In genomic region chr3:193996205-193996604, GRCh38 we compare ENCODE assay signal across 1 cellular context.
TF ChIP-seq lines count a peak whose summit lies in the region.

No MANE protein-coding gene starts in this region.

TF ChIP-seq in GM23338, 12 proteins besides CTCF, POLR2A, EP300 and RAD21 (continued from another document):
- TF ChIP-seq NANOG (IDR thresholded peaks at IDR 0.05; ENCODE audit: borderline replicate concordance) (no peak), ZNF331 (CRISPR knock-in tag; IDR thresholded peaks at IDR 0.05; ENCODE audit: low read depth) (no peak), ZNF114 (CRISPR knock-in tag; IDR thresholded peaks at IDR 0.05) (no peak), POLR2AphosphoS5 (IDR thresholded peaks at IDR 0.05; ENCODE audit: low read depth) (no peak), EZH2 (IDR thresholded peaks at IDR 0.05; ENCODE audit: low read depth, unreplicated experiment) (no peak)
- TF ChIP-seq, protein P1, sequence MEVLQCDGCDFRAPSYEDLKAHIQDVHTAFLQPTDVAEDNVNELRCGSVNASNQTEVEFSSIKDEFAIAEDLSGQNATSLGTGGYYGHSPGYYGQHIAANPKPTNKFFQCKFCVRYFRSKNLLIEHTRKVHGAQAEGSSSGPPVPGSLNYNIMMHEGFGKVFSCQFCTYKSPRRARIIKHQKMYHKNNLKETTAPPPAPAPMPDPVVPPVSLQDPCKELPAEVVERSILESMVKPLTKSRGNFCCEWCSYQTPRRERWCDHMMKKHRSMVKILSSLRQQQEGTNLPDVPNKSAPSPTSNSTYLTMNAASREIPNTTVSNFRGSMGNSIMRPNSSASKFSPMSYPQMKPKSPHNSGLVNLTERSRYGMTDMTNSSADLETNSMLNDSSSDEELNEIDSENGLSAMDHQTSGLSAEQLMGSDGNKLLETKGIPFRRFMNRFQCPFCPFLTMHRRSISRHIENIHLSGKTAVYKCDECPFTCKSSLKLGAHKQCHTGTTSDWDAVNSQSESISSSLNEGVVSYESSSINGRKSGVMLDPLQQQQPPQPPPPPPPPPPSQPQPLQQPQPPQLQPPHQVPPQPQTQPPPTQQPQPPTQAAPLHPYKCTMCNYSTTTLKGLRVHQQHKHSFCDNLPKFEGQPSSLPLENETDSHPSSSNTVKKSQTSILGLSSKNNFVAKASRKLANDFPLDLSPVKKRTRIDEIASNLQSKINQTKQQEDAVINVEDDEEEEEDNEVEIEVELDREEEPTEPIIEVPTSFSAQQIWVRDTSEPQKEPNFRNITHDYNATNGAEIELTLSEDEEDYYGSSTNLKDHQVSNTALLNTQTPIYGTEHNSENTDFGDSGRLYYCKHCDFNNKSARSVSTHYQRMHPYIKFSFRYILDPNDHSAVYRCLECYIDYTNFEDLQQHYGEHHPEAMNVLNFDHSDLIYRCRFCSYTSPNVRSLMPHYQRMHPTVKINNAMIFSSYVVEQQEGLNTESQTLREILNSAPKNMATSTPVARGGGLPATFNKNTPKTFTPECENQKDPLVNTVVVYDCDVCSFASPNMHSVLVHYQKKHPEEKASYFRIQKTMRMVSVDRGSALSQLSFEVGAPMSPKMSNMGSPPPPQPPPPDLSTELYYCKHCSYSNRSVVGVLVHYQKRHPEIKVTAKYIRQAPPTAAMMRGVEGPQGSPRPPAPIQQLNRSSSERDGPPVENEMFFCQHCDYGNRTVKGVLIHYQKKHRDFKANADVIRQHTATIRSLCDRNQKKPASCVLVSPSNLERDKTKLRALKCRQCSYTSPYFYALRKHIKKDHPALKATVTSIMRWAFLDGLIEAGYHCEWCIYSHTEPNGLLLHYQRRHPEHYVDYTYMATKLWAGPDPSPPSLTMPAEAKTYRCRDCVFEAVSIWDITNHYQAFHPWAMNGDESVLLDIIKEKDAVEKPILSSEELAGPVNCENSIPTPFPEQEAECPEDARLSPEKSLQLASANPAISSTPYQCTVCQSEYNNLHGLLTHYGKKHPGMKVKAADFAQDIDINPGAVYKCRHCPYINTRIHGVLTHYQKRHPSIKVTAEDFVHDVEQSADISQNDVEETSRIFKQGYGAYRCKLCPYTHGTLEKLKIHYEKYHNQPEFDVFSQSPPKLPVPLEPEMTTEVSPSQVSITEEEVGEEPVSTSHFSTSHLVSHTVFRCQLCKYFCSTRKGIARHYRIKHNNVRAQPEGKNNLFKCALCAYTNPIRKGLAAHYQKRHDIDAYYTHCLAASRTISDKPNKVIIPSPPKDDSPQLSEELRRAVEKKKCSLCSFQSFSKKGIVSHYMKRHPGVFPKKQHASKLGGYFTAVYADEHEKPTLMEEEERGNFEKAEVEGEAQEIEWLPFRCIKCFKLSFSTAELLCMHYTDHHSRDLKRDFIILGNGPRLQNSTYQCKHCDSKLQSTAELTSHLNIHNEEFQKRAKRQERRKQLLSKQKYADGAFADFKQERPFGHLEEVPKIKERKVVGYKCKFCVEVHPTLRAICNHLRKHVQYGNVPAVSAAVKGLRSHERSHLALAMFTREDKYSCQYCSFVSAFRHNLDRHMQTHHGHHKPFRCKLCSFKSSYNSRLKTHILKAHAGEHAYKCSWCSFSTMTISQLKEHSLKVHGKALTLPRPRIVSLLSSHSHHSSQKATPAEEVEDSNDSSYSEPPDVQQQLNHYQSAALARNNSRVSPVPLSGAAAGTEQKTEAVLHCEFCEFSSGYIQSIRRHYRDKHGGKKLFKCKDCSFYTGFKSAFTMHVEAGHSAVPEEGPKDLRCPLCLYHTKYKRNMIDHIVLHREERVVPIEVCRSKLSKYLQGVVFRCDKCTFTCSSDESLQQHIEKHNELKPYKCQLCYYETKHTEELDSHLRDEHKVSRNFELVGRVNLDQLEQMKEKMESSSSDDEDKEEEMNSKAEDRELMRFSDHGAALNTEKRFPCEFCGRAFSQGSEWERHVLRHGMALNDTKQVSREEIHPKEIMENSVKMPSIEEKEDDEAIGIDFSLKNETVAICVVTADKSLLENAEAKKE (CRISPR knock-in tag; IDR thresholded peaks at IDR 0.05) = no peak
TF ChIP-seq in GM23338: peak in this region for 0.
